1 cellular context compared by ENCODE assay signal in the genomic region with DNA sequence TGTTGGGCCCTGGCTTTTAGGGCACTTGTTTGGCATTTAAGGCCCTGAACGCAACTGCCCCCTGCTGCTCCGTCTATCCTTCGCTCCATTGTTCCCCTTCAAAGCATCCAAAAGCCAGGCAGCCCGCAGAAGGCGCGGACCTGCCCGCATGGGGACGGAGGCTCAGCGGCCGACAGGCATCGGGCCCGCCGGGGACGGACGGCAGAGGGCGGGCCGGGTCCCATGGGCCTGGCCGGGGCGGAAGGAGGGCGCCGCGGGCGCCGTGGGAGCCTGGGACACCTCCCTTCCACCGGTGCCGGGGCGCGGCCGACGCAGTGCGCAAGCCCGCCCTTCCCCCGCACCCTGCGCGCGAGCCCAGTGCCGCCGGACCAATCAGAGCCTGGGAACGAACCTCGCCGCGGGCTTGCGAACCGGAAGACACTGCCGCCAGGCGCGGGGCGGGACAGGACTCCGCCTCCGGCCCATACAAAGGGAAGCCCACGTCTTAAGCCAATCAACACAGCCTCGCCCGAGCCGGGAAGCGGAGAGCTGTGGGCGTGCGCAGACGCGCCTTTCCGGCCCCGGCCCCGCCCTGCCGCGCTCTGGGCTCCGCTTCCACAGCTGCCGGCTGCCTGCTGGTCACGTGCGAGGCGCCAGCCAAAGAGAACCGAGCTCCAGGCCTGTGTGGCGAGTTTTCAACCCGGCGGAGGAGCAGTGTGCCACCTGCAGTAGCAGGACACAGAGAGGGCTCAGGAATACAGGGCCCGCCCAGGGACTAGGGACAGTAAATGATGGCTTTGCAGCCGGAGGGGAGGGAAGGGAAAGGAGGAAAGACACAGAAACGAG.
TF ChIP-seq lines count a peak whose summit lies in the region.

No MANE protein-coding gene starts in this region.

TF ChIP-seq in endothelial cell of umbilical vein, 7 proteins besides CTCF, POLR2A, EP300 and RAD21:
- no peak for TF ChIP-seq GATA2 (IDR thresholded peaks at IDR 0.05; ENCODE audit: insufficient read depth, insufficient read length, low read depth, low read length)
- TF ChIP-seq POLR2AphosphoS5 (IDR thresholded peaks at IDR 0.05; ENCODE audit: insufficient read depth, low read depth, low read length), result peak; percentile 84
- TF ChIP-seq, protein P1, sequence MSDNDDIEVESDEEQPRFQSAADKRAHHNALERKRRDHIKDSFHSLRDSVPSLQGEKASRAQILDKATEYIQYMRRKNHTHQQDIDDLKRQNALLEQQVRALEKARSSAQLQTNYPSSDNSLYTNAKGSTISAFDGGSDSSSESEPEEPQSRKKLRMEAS (IDR thresholded peaks at IDR 0.05; ENCODE audit: insufficient read depth, insufficient read length), result peak; percentile 83
TF ChIP-seq in endothelial cell of umbilical vein: peak in this region for 2.
